ENCODE assay signal across 9 cellular contexts in genomic region chr11:133966924-133967598, GRCh38. TPM values are rescaled to one million over a fixed set of nuclear protein-coding genes. Genes with fewer than 3 reads are reported as not detected.
DNase-seq lines count a peak whose midpoint lies in the region; ATAC-seq, FAIRE-seq and TF ChIP-seq lines count a peak whose summit lies in the region.
"Had no signal": no experiment of that assay in that cellular context is flagged by ENCODE, and none has a peak within 500 bp of the region (broad histone marks: within the 10 kb centered on the region; RNA-seq: fewer than 3 reads in every experiment).

No MANE protein-coding gene starts in this region.

- dilution Hi-C loops in keratinocyte (cut with MboI; ENCODE audit: extremely low pct_ligation_motif_present, low sequenced_read_pairs) = no loop called here

- H3K9ac ChIP-seq in OCI-LY1 (ENCODE audit: low read length) (no peak overlapping the region), keratinocyte (ENCODE audit: control insufficient read depth, extremely low read depth, insufficient read depth, low read length) (no peak overlapping the region)

- ATAC-seq in HG03378 (IDR thresholded peaks at IDR 0.05; ENCODE audit: unreplicated experiment) = no peak

- H2AFZ ChIP-seq in OCI-LY1 (ENCODE audit: low read length) (no peak overlapping the region), keratinocyte (ENCODE audit: control insufficient read depth, low read length) (no peak overlapping the region)

- no peaks in the 10 kb centered on the region for H3K36me3 ChIP-seq in OCI-LY1 (ENCODE audit: insufficient read depth, low read length)
- no peaks in the 10 kb centered on the region for H3K36me3 ChIP-seq in keratinocyte (ENCODE audit: control insufficient read depth in 2 of 2, extremely low read depth in 1 of 2, insufficient read depth in 2 of 2, low read length in 2 of 2)
- H3K36me3 ChIP-seq in BE2C = no peaks in the 10 kb centered on the region
- H3K36me3 ChIP-seq in MG63 = no peaks in the 10 kb centered on the region

- H3K9me3 ChIP-seq in OCI-LY1 (ENCODE audit: low read length) = no peaks in the 10 kb centered on the region
- no peaks in the 10 kb centered on the region for H3K9me3 ChIP-seq in keratinocyte (ENCODE audit: control insufficient read depth, low read depth, low read length)
- H3K9me3 ChIP-seq in BE2C = no peaks in the 10 kb centered on the region
- no peaks in the 10 kb centered on the region for H3K9me3 ChIP-seq in MG63

- H3K4me1 ChIP-seq in OCI-LY1 (ENCODE audit: insufficient read depth, low read length, severe bottlenecking) (no peaks in the 10 kb centered on the region), keratinocyte (ENCODE audit: control insufficient read depth, extremely low read depth, insufficient read depth, low read length) (peaks cover 7% of the 10 kb centered on the region), BE2C (peaks cover 7% of the 10 kb centered on the region)

- DNase-seq in AG09309 (ENCODE audit: low read depth) (no peak), keratinocyte (ENCODE audit: low read depth, low spot score) (no peak), BE2C (no peak), MG63 (no peak)
- peak; percentile 78 for DNase-seq in activated naive CD4-positive, alpha-beta T cell treated with anti-CD3 and anti-CD28 coated beads, Interleukin-2, amount 50 U/mL, for 16 hours
- peak; percentile 31 to 48 for DNase-seq in stimulated activated CD8-positive, alpha-beta memory T cell treated with anti-CD3 and anti-CD28 coated beads, Interleukin-2, amount 100 ng/mL, for 1 hour (ENCODE audit: low read depth in 2 of 2)

- TF ChIP-seq CTCF in AG09309 (IDR thresholded peaks at IDR 0.05; ENCODE audit: control insufficient read depth, insufficient read depth, low read depth, low read length, missing control alignments) (peak; percentile 29), OCI-LY1 (IDR thresholded peaks at IDR 0.05; ENCODE audit: low read length) (peak; percentile 17; the same call in 1 of the 2 replicates), keratinocyte (optimal IDR thresholded peaks at IDR 0.05 in 1 of 3, IDR thresholded peaks at IDR 0.05 in 1 of 3, conservative IDR thresholded peaks at IDR 0.05 in 1 of 3; ENCODE audit: extremely low read depth in 1 of 3, insufficient read depth in 2 of 3, low read length in 3 of 3) (peak in 2 of 3 experiments; percentile 62 to 66), BE2C (IDR thresholded peaks at IDR 0.05; ENCODE audit: low read depth, low read length) (no peak)

- H4K20me1 ChIP-seq in OCI-LY1 (ENCODE audit: insufficient read depth, low read length) = no peaks in the 10 kb centered on the region
- no peaks in the 10 kb centered on the region for H4K20me1 ChIP-seq in keratinocyte (ENCODE audit: control insufficient read depth, extremely low read depth, insufficient read depth, low read length)

- FAIRE-seq in keratinocyte (lab: Jason Lieb, UNC) = no peak
- FAIRE-seq: G401.6 had no signal

- H3K9me2 ChIP-seq in OCI-LY1 (ENCODE audit: low read depth, low read length) = no peaks in the 10 kb centered on the region

- no peak overlapping the region for H3K4me3 ChIP-seq in AG09309 (ENCODE audit: control insufficient read depth, low read depth, low read length)
- no peak overlapping the region for H3K4me3 ChIP-seq in OCI-LY1 (ENCODE audit: low read depth, low read length, poor library complexity, severe bottlenecking)
- peak overlapping the region in 1 of 3 experiments; percentile 7 for H3K4me3 ChIP-seq in keratinocyte (ENCODE audit: control insufficient read depth in 2 of 3, extremely low read depth in 1 of 3, insufficient read depth in 2 of 3, low read depth in 1 of 3, low read length in 3 of 3)
- no peak overlapping the region for H3K4me3 ChIP-seq in BE2C (ENCODE audit: low read depth, low read length)
- H3K4me3 ChIP-seq in MG63 = no peak overlapping the region

- no peaks in the 10 kb centered on the region for H3K27me3 ChIP-seq in OCI-LY1 (ENCODE audit: insufficient read depth, low read length)
- peaks cover 9% of the 10 kb centered on the region for H3K27me3 ChIP-seq in keratinocyte (ENCODE audit: control insufficient read depth, extremely low read depth, insufficient read depth, low read length)
- no peaks in the 10 kb centered on the region for H3K27me3 ChIP-seq in BE2C
- no peaks in the 10 kb centered on the region for H3K27me3 ChIP-seq in MG63

- no peaks in the 10 kb centered on the region for H3K9me1 ChIP-seq in keratinocyte (ENCODE audit: control insufficient read depth, extremely low read depth, insufficient read depth, low read length)

- no peaks in the 10 kb centered on the region for H3K79me2 ChIP-seq in OCI-LY1 (ENCODE audit: insufficient read depth, low read length)
- no peaks in the 10 kb centered on the region for H3K79me2 ChIP-seq in keratinocyte (ENCODE audit: control insufficient read depth, insufficient read depth, low read length)

- no peak overlapping the region for H3K27ac ChIP-seq in OCI-LY1 (ENCODE audit: low read depth, low read length, poor library complexity, severe bottlenecking)
- H3K27ac ChIP-seq in keratinocyte (ENCODE audit: control insufficient read depth, insufficient read depth, low read length) = no peak overlapping the region

- no peak overlapping the region for H3K4me2 ChIP-seq in OCI-LY1 (ENCODE audit: low read length)
- no peak overlapping the region for H3K4me2 ChIP-seq in keratinocyte (ENCODE audit: control insufficient read depth, extremely low read depth, insufficient read depth, low read depth, low read length)

- no peaks in the 10 kb centered on the region for H3F3A ChIP-seq in OCI-LY1 (ENCODE audit: insufficient read depth, low read length)

RNA-seq across cellular contexts. Expression of gene IGSF9B, which starts 10.3 kb away (rescaled TPM):
- polyA plus RNA-seq in keratinocyte = 0.30 to 0.66 TPM (median 0.36 TPM) in 3 replicates
- 1.5 TPM for polyA plus RNA-seq in keratinocyte (2011; ENCODE audit: low read depth)
- polyA plus RNA-seq in keratinocyte (2011; cell fraction: cytosol; rRNA removed) = 0.26 TPM in 2 replicates
- polyA plus RNA-seq in keratinocyte (2011; cell fraction: nucleus; rRNA removed) = 1.5 and 1.6 TPM in 2 replicates
- 0.34 and 1.7 TPM in 2 replicates for polyA plus RNA-seq in keratinocyte (2012; ENCODE audit: low replicate concordance)
- 2.4 to 5.6 TPM (median 4.4 TPM) in 3 replicates for polyA minus RNA-seq in keratinocyte
- not detected for polyA minus RNA-seq in keratinocyte (2011; cell fraction: cytosol; rRNA and poly(A)+ RNA removed)
- polyA minus RNA-seq in keratinocyte (2011; cell fraction: nucleus; rRNA and poly(A)+ RNA removed) = 1.5 and 3.0 TPM in 2 replicates
- 112 TPM for polyA plus RNA-seq in BE2C (2012; ENCODE audit: insufficient read depth, insufficient read length, low read depth)
- total RNA-seq in MG63 (2014; rRNA removed; shearing (Covaris generic); ENCODE audit: low replicate concordance) = 0.12 and 0.43 TPM in 2 replicates

Comparison
In these comparisons a context has a peak if more than half of its experiments do, and no peak if none do; other contexts are left out.
1. DNase-seq: peak in activated naive CD4-positive, alpha-beta T cell treated with anti-CD3 and anti-CD28 coated beads, Interleukin-2, amount 50 U/mL, for 16 hours (single experiment) and stimulated activated CD8-positive, alpha-beta memory T cell treated with anti-CD3 and anti-CD28 coated beads, Interleukin-2, amount 100 ng/mL, for 1 hour (2 of 2); none in AG09309 (single experiment), keratinocyte (single experiment), BE2C (single experiment) and MG63 (single experiment).